In genomic region chr1:111990878-111991760, GRCh38 we compare ENCODE assay signal across 9 cellular contexts. TPM values are rescaled to one million over a fixed set of nuclear protein-coding genes. Genes with fewer than 3 reads are reported as not detected.
A peak's percentile ranks its signal among the peaks of the same experiment; 100 is the strongest.
DNase-seq lines count a peak whose midpoint lies in the region; ATAC-seq and TF ChIP-seq lines count a peak whose summit lies in the region.
"Had no signal": no experiment of that assay in that cellular context is flagged by ENCODE, and none has a peak within 500 bp of the region (broad histone marks: within the 10 kb centered on the region; RNA-seq: fewer than 3 reads in every experiment).

No MANE protein-coding gene starts in this region.

- ATAC-seq in GM19463 (IDR thresholded peaks at IDR 0.05; ENCODE audit: unreplicated experiment) (peak; percentile 63), body of pancreas (peak; percentile 78), GM18861 (IDR thresholded peaks at IDR 0.05; ENCODE audit: unreplicated experiment) (no peak)
- ATAC-seq: GM12878 had no signal

- H3K27me3 ChIP-seq in body of pancreas (no peaks in the 10 kb centered on the region), iPS-15b (ENCODE audit: control insufficient read depth, insufficient read depth, low read length) (peaks cover 54% of the 10 kb centered on the region)

- H3K36me3 ChIP-seq in body of pancreas (replicated peaks in 1 of 2; ENCODE audit: insufficient read depth in 1 of 2, low read depth in 2 of 2): no peaks in the 10 kb centered on the region
- no peaks in the 10 kb centered on the region for H3K36me3 ChIP-seq in iPS-15b (ENCODE audit: control insufficient read depth, insufficient read depth, low read length)

- peak; percentile 39 for DNase-seq in A172 (ENCODE audit: low spot score)
- DNase-seq in NCI-H2227 (lab: John Stamatoyannopoulos, UW; ENCODE audit: unreplicated experiment): peak; percentile 54
- peak; percentile 83 to 91 (median 86) for DNase-seq in body of pancreas
- DNase-seq in retina: peak; percentile 76
- DNase-seq in cortex of kidney (lab: John Stamatoyannopoulos, UW): no peak

- H3K9me3 ChIP-seq in body of pancreas (no peaks in the 10 kb centered on the region), iPS-15b (ENCODE audit: control insufficient read depth, insufficient read depth, low read length) (no peaks in the 10 kb centered on the region)

- no peak overlapping the region for H3K9ac ChIP-seq in iPS-15b (ENCODE audit: low read depth, low read length)

- intact Hi-C loops in body of pancreas (cut with DNase I): no loop called here

- H3K27ac ChIP-seq in body of pancreas: peak overlapping the region; percentile 43 to 83 (median 62)

- H3K4me3 ChIP-seq in body of pancreas: peak overlapping the region in 1 of 2 donors; percentile 4
- H3K4me3 ChIP-seq in iPS-15b (ENCODE audit: low read depth, low read length): peak overlapping the region; percentile 70
- H3K4me3 ChIP-seq: GM12878 had no signal

- peak; percentile 16 to 66 (median 54) for TF ChIP-seq CTCF in body of pancreas (IDR thresholded peaks at IDR 0.05)

- WGBS in body of pancreas, 2 donors: 1% methylated on average over 12 to 26 of the region's 37 CpGs

- peak in 2 of 3 donors; percentile 41 to 43 for TF ChIP-seq POLR2A in body of pancreas (IDR thresholded peaks at IDR 0.05)

- H3K4me1 ChIP-seq in body of pancreas (peaks cover 38% of the 10 kb centered on the region), iPS-15b (ENCODE audit: control insufficient read depth, insufficient read depth, low read length) (no peaks in the 10 kb centered on the region)

RNA-seq across cellular contexts. Expression of gene KCND3, which starts 1.7 kb away (rescaled TPM):
- 0.07 and 0.17 TPM in 2 replicates for total RNA-seq in A172 (2014; rRNA removed; shearing (Covaris generic))
- 10 to 100 TPM in 1 of 2 donors, 1 to 10 TPM in 1; 7.6 to 15.0 TPM for total RNA-seq in body of pancreas
- total RNA-seq: GM12878 had no signal
